8 cellular contexts compared by ENCODE assay signal in the genomic region with DNA sequence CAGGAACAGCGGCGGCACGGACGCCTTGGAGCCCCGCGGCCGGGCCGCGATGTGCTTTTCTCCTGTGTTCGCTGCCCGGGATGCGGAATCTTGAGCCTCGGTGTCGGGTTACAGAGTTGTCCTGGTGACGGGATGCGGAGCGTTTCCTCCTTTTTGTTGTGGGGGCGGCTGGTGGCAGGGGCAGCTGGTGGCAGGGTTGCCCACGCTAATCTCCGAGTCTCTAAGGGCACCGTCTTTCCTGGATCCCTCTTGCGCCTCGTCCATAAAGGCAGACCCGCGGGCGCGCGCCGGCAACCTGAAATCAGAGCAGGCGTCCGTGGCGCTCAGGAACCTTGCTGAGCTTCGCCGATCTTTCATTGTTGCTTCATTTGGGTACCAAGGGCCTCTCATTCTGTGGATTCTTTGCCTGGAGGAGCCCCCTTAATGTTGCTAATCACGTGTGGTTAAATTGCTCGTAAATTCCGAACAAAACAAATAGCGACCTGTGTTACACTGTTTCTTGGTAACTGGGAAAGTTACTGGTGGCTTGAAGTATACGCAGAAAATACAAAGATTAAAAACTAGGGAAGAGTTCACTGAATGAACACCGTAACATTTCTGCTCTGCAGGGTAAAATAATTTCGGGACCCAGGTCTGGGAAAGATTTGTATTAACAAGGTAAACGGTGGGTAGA. TPM values are rescaled to one million over a fixed set of nuclear protein-coding genes. Genes with fewer than 3 reads are reported as not detected.
A peak's percentile ranks its signal among the peaks of the same experiment; 100 is the strongest.
DNase-seq lines count a peak whose midpoint lies in the region; ATAC-seq and TF ChIP-seq lines count a peak whose summit lies in the region.

No MANE protein-coding gene starts in this region.

- H4K20me1 ChIP-seq in BLaER1 treated with 17β-estradiol and CSF1 and Interleukin-3, amounts not matched to agents 10 nM and 100 nM, result peaks cover 0 to 45% (median 9%) of the 10 kb centered on the region in 11 experiments; a peak in 13 of 22 replicates

- peak overlapping the region; percentile 77 to 99 (median 85) for H3K4me2 ChIP-seq in BLaER1 treated with 17β-estradiol and CSF1 and Interleukin-3, amounts not matched to agents 10 nM and 100 nM

- H3K4me3 ChIP-seq in BLaER1 treated with 17β-estradiol and CSF1 and Interleukin-3, amounts not matched to agents 10 nM and 100 nM, result peak overlapping the region; percentile 73 to 93 (median 88)
- H3K4me3 ChIP-seq in NB4 (ENCODE audit: low read depth, low read length) (no peak overlapping the region), iPS-11a (ENCODE audit: low read depth, low read length) (peak overlapping the region; percentile 85), sigmoid colon (peak overlapping the region; percentile 79 to 98 (median 86))

- 0 to 1% methylated on average over 42 of the region's 42 CpGs for WGBS in sigmoid colon, 2 donors

- no peak for TF ChIP-seq EP300 in sigmoid colon (IDR thresholded peaks at IDR 0.05)

- TF ChIP-seq CTCF in NB4 (IDR thresholded peaks at IDR 0.05; ENCODE audit: low read depth, low read length) (no peak), sigmoid colon (IDR thresholded peaks at IDR 0.05) (no peak)

- H3K9ac ChIP-seq in BLaER1 treated with 17β-estradiol and CSF1 and Interleukin-3, amounts not matched to agents 10 nM and 100 nM, result peak overlapping the region; percentile 66 to 89 (median 81)

- TF ChIP-seq POLR2A in NB4 (IDR thresholded peaks at IDR 0.05; ENCODE audit: extremely low read depth, insufficient read length) (no peak), sigmoid colon (IDR thresholded peaks at IDR 0.05) (no peak)

- no peaks in the 10 kb centered on the region; a peak in 1 of 22 replicates for H3K9me3 ChIP-seq in BLaER1 treated with 17β-estradiol and CSF1 and Interleukin-3, amounts not matched to agents 10 nM and 100 nM (replicated peaks in 1 of 11)
- no peaks in the 10 kb centered on the region for H3K9me3 ChIP-seq in sigmoid colon

- H3K4me1 ChIP-seq in BLaER1 treated with 17β-estradiol and CSF1 and Interleukin-3, amounts not matched to agents 10 nM and 100 nM, result peaks cover 7 to 30% (median 20%) of the 10 kb centered on the region in 10 experiments; a peak in 19 of 20 replicates
- peaks cover 0 to 39% (median 22%) of the 10 kb centered on the region in 4 donors for H3K4me1 ChIP-seq in sigmoid colon

- H3K36me3 ChIP-seq in BLaER1 treated with 17β-estradiol and CSF1 and Interleukin-3, amounts not matched to agents 10 nM and 100 nM, result peaks cover 0 to 10% (median 0%) of the 10 kb centered on the region in 11 experiments; a peak in 4 of 22 replicates
- peaks cover 0 to under 1% (median 0%) of the 10 kb centered on the region in 4 donors for H3K36me3 ChIP-seq in sigmoid colon

- H3K27me3 ChIP-seq in BLaER1 treated with 17β-estradiol and CSF1 and Interleukin-3, amounts not matched to agents 10 nM and 100 nM, result peaks cover 0 to 19% (median 7%) of the 10 kb centered on the region in 11 experiments; a peak in 11 of 22 replicates
- H3K27me3 ChIP-seq in sigmoid colon, result no peaks in the 10 kb centered on the region

- DNase-seq in NB4 (ENCODE audit: low read depth) (peak; percentile 12), T-helper 1 cell (peak in 4 of 5 donors; percentile 15 to 26 (median 16)), brain pericyte (ENCODE audit: low read depth, low spot score) (peak; percentile 48), sigmoid colon (peak; percentile 75), NK-92 (lab: John Stamatoyannopoulos, UW; ENCODE audit: unreplicated experiment) (no peak)

- intact Hi-C loops in sigmoid colon (cut with DNase I), result loop anchor here (2.0 to 5.0 kb wide), 3 partner anchors 111 to 576 kb away; partner anchors contain the start of genes EIF2A, SERP1 and TSC22D2

- ATAC-seq in GM21526 (IDR thresholded peaks at IDR 0.05; ENCODE audit: low FRiP score, unreplicated experiment), result peak; percentile 6

- H3K27ac ChIP-seq in BLaER1 treated with 17β-estradiol and CSF1 and Interleukin-3, amounts not matched to agents 10 nM and 100 nM, result peak overlapping the region in 10 of 11 experiments; percentile 14 to 85 (median 78); a peak in 18 of 22 replicates
- H3K27ac ChIP-seq in sigmoid colon, result peak overlapping the region; percentile 92 to 98 (median 97)

RNA-seq across cellular contexts. Expression of gene PFN2, which starts 0.8 kb away (rescaled TPM):
- 10 to 100 TPM; 37.5 to 62.4 (median 60.1) TPM for total RNA-seq in sigmoid colon
- polyA plus RNA-seq in sigmoid colon, result 10 to 100 TPM; 33.7 to 52.5 (median 50.5) TPM
